In genomic region chr2:41933585-41934322, GRCh38 we compare ENCODE assay signal across 11 cellular contexts.
DNase-seq lines count a peak whose midpoint lies in the region; ATAC-seq and TF ChIP-seq lines count a peak whose summit lies in the region.
"Had no signal": no experiment of that assay in that cellular context is flagged by ENCODE, and none has a peak within 500 bp of the region (broad histone marks: within the 10 kb centered on the region; RNA-seq: fewer than 3 reads in every experiment).

No MANE protein-coding gene starts in this region.

- H3K27me3 Mint-ChIP-seq in nephron progenitor cell (ENCODE audit: low read depth, poor library complexity) = peaks cover 94% of the 10 kb centered on the region
- peaks cover 0 to 2% (median 0%) of the 10 kb centered on the region in 5 donors for H3K27me3 Mint-ChIP-seq in naive thymus-derived CD4-positive, alpha-beta T cell

- H3K4me1 ChIP-seq in naive thymus-derived CD4-positive, alpha-beta T cell (ENCODE audit: control insufficient read depth in 2 of 2, insufficient read depth in 2 of 2, low read length in 2 of 2) = no peaks in the 10 kb centered on the region

- H3K9me3 ChIP-seq in naive thymus-derived CD4-positive, alpha-beta T cell (ENCODE audit: control insufficient read depth in 2 of 3, low read length in 3 of 3) = no peaks in the 10 kb centered on the region

- no peaks in the 10 kb centered on the region for H3K36me3 Mint-ChIP-seq in nephron progenitor cell (ENCODE audit: low read depth)
- H3K36me3 Mint-ChIP-seq in naive thymus-derived CD4-positive, alpha-beta T cell = no peaks in the 10 kb centered on the region
- H3K36me3 Mint-ChIP-seq: CD4-positive, alpha-beta memory T cell had no signal

- ATAC-seq in HG02885 (IDR thresholded peaks at IDR 0.05; ENCODE audit: poor library complexity, unreplicated experiment) (no peak), HG02840 (IDR thresholded peaks at IDR 0.05; ENCODE audit: low FRiP score, unreplicated experiment) (no peak)
- no peak for ATAC-seq in naive thymus-derived CD4-positive, alpha-beta T cell

- H3K4me1 Mint-ChIP-seq in nephron progenitor cell = peaks cover 67% of the 10 kb centered on the region
- no peaks in the 10 kb centered on the region for H3K4me1 Mint-ChIP-seq in naive thymus-derived CD4-positive, alpha-beta T cell

- CTCF ChIA-PET in naive thymus-derived CD4-positive, alpha-beta T cell (lab: Charles Lee) = no interaction called here

- no peak overlapping the region for H3K4me3 ChIP-seq in naive thymus-derived CD4-positive, alpha-beta T cell (ENCODE audit: low read length)

- intact Hi-C loops in naive thymus-derived CD4-positive, alpha-beta T cell (cut with micrococcal nuclease) = no loop called here

- H3K27me3 ChIP-seq in naive thymus-derived CD4-positive, alpha-beta T cell (ENCODE audit: control insufficient read depth in 2 of 2, insufficient read depth in 2 of 2, low read length in 2 of 2) = no peaks in the 10 kb centered on the region

- H3K27ac ChIP-seq in naive thymus-derived CD4-positive, alpha-beta T cell (ENCODE audit: low read depth, low read length) = no peak overlapping the region

- peak overlapping the region; percentile 70 for H3K27ac Mint-ChIP-seq in nephron progenitor cell
- no peak overlapping the region for H3K27ac Mint-ChIP-seq in naive thymus-derived CD4-positive, alpha-beta T cell
- H3K27ac Mint-ChIP-seq: CD4-positive, alpha-beta memory T cell had no signal

- H3K36me3 ChIP-seq in naive thymus-derived CD4-positive, alpha-beta T cell (ENCODE audit: control insufficient read depth in 2 of 3, insufficient read depth in 3 of 3, low read length in 3 of 3) = no peaks in the 10 kb centered on the region

- no peak for TF ChIP-seq CTCF in nephron progenitor cell (IDR thresholded peaks at IDR 0.05)

- DNase-seq in AG08396 (ENCODE audit: low spot score) = peak; percentile 84
- DNase-seq in OCI-M1 (lab: John Stamatoyannopoulos, UW) = peak; percentile 58
- peak; percentile 21 to 65 for DNase-seq in erythroblast (lab: John Stamatoyannopoulos, UW)
- no peak for DNase-seq in nephron progenitor cell
- DNase-seq in NCI-H446 treated with DMSO at 0.1 percent for 48 hours (lab: John Stamatoyannopoulos, UW) = no peak
- DNase-seq in naive thymus-derived CD4-positive, alpha-beta T cell = no peak
- DNase-seq: CD4-positive, alpha-beta memory T cell; hippocampal formation; NCI-H774 had no signal

- H3K4me3 Mint-ChIP-seq in nephron progenitor cell = peak overlapping the region; percentile 8
- H3K4me3 Mint-ChIP-seq in naive thymus-derived CD4-positive, alpha-beta T cell = no peak overlapping the region
- H3K4me3 Mint-ChIP-seq: CD4-positive, alpha-beta memory T cell had no signal

- no peak for TF ChIP-seq POLR2A in erythroblast (IDR thresholded peaks at IDR 0.05; ENCODE audit: low read length)

- H3K9me3 Mint-ChIP-seq in nephron progenitor cell = no peaks in the 10 kb centered on the region
- H3K9me3 Mint-ChIP-seq in naive thymus-derived CD4-positive, alpha-beta T cell = no peaks in the 10 kb centered on the region
- H3K9me3 Mint-ChIP-seq: CD4-positive, alpha-beta memory T cell had no signal

- POLR2A ChIA-PET in naive thymus-derived CD4-positive, alpha-beta T cell (lab: Charles Lee) = no interaction called here

Comparison
In these comparisons a context has a peak if more than half of its experiments do, and no peak if none do; other contexts are left out.
1. DNase-seq: peak in AG08396 (single experiment), OCI-M1 (single experiment) and erythroblast (2 of 2); none in nephron progenitor cell (single experiment), NCI-H446 treated with DMSO at 0.1 percent for 48 hours (single experiment) and naive thymus-derived CD4-positive, alpha-beta T cell (0 of 9).